Comparison of ENCODE assay signal across 1 cellular context in the genomic region with DNA sequence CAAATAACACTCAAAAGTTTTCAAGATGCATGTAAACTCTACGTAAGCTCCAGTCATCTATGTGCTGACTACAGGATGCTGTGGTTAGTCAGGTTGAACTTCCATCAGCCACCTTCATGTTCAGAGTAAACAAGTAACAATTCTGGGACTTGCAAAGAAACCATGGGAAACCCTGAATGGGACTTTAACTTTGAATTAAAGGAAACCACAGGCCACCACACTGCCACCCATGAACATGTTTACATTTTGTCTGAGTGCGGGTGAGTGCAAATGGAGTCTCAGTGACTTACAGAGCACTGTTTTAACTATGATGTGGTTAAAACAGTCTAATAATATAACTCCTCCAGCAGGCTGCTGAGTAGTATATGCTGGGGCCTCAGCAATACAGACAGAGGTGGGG.
TF ChIP-seq lines count a peak whose summit lies in the region.

No MANE protein-coding gene starts in this region.

TF ChIP-seq in GM12878, 131 proteins besides CTCF, POLR2A, EP300 and RAD21 (continued from another document):
- TF ChIP-seq, protein P1, sequence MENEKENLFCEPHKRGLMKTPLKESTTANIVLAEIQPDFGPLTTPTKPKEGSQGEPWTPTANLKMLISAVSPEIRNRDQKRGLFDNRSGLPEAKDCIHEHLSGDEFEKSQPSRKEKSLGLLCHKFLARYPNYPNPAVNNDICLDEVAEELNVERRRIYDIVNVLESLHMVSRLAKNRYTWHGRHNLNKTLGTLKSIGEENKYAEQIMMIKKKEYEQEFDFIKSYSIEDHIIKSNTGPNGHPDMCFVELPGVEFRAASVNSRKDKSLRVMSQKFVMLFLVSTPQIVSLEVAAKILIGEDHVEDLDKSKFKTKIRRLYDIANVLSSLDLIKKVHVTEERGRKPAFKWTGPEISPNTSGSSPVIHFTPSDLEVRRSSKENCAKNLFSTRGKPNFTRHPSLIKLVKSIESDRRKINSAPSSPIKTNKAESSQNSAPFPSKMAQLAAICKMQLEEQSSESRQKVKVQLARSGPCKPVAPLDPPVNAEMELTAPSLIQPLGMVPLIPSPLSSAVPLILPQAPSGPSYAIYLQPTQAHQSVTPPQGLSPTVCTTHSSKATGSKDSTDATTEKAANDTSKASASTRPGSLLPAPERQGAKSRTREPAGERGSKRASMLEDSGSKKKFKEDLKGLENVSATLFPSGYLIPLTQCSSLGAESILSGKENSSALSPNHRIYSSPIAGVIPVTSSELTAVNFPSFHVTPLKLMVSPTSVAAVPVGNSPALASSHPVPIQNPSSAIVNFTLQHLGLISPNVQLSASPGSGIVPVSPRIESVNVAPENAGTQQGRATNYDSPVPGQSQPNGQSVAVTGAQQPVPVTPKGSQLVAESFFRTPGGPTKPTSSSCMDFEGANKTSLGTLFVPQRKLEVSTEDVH (IDR thresholded peaks at IDR 0.05; ENCODE audit: low read depth, partially characterized antibody): no peak
- TF ChIP-seq HDGF (IDR thresholded peaks at IDR 0.05) (no peak), ZNF217 (IDR thresholded peaks at IDR 0.05) (no peak), ZNF622 (IDR thresholded peaks at IDR 0.05) (no peak), CEBPB (IDR thresholded peaks at IDR 0.05; ENCODE audit: borderline replicate concordance in 1 of 2, low read depth in 2 of 2, low read length in 2 of 2) (no peak), POU2F2 (IDR thresholded peaks at IDR 0.05; ENCODE audit: borderline replicate concordance, low read depth, low read length) (no peak), TCF3 (IDR thresholded peaks at IDR 0.05; ENCODE audit: borderline replicate concordance, insufficient read depth, low read depth, low read length) (no peak), HDAC2 (IDR thresholded peaks at IDR 0.05) (no peak), SP1 (IDR thresholded peaks at IDR 0.05; ENCODE audit: low read depth, low read length) (no peak), PAX8 (IDR thresholded peaks at IDR 0.05) (no peak), DPF2 (IDR thresholded peaks at IDR 0.05) (no peak), PML (IDR thresholded peaks at IDR 0.05; ENCODE audit: low read length) (no peak), RB1 (IDR thresholded peaks at IDR 0.05; ENCODE audit: borderline replicate concordance) (no peak), KDM1A (IDR thresholded peaks at IDR 0.05; ENCODE audit: borderline replicate concordance) (no peak)
- TF ChIP-seq, protein P2, sequence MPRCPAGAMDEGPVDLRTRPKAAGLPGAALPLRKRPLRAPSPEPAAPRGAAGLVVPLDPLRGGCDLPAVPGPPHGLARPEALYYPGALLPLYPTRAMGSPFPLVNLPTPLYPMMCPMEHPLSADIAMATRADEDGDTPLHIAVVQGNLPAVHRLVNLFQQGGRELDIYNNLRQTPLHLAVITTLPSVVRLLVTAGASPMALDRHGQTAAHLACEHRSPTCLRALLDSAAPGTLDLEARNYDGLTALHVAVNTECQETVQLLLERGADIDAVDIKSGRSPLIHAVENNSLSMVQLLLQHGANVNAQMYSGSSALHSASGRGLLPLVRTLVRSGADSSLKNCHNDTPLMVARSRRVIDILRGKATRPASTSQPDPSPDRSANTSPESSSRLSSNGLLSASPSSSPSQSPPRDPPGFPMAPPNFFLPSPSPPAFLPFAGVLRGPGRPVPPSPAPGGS (IDR thresholded peaks at IDR 0.05; ENCODE audit: borderline replicate concordance, insufficient read depth, low read depth, low read length, poor library complexity, severe bottlenecking): no peak
- TF ChIP-seq, protein P3, sequence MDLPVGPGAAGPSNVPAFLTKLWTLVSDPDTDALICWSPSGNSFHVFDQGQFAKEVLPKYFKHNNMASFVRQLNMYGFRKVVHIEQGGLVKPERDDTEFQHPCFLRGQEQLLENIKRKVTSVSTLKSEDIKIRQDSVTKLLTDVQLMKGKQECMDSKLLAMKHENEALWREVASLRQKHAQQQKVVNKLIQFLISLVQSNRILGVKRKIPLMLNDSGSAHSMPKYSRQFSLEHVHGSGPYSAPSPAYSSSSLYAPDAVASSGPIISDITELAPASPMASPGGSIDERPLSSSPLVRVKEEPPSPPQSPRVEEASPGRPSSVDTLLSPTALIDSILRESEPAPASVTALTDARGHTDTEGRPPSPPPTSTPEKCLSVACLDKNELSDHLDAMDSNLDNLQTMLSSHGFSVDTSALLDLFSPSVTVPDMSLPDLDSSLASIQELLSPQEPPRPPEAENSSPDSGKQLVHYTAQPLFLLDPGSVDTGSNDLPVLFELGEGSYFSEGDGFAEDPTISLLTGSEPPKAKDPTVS (IDR thresholded peaks at IDR 0.05; ENCODE audit: low read depth, low read length): no peak
- TF ChIP-seq, protein P4, sequence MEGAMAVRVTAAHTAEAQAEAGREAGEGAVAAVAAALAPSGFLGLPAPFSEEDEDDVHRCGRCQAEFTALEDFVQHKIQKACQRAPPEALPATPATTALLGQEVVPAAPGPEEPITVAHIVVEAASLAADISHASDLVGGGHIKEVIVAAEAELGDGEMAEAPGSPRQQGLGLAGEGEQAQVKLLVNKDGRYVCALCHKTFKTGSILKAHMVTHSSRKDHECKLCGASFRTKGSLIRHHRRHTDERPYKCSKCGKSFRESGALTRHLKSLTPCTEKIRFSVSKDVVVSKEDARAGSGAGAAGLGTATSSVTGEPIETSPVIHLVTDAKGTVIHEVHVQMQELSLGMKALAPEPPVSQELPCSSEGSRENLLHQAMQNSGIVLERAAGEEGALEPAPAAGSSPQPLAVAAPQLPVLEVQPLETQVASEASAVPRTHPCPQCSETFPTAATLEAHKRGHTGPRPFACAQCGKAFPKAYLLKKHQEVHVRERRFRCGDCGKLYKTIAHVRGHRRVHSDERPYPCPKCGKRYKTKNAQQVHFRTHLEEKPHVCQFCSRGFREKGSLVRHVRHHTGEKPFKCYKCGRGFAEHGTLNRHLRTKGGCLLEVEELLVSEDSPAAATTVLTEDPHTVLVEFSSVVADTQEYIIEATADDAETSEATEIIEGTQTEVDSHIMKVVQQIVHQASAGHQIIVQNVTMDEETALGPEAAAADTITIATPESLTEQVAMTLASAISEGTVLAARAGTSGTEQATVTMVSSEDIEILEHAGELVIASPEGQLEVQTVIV (IDR thresholded peaks at IDR 0.05; ENCODE audit: borderline replicate concordance, partially characterized antibody): no peak
